1 cellular context compared by ENCODE assay signal in genomic region chr3:101721650-101721917, GRCh38.
A peak's percentile ranks its signal among the peaks of the same experiment; 100 is the strongest.
TF ChIP-seq lines count a peak whose summit lies in the region.

No MANE protein-coding gene starts in this region.

TF ChIP-seq in K562, 482 proteins besides CTCF, POLR2A, EP300 and RAD21:
- peak in 1 of 2 experiments; percentile 82 for TF ChIP-seq AFF1 (IDR thresholded peaks at IDR 0.05; ENCODE audit: low read depth in 1 of 2, partially characterized antibody in 2 of 2)
- TF ChIP-seq POLR2B (IDR thresholded peaks at IDR 0.05; ENCODE audit: low read depth, partially characterized antibody) = no peak
- peak; percentile 40 for TF ChIP-seq NFIC (IDR thresholded peaks at IDR 0.05)
- TF ChIP-seq ZFX (CRISPR knock-in tag; IDR thresholded peaks at IDR 0.05) = no peak
